ENCODE assay signal across 13 cellular contexts in the genomic region with DNA sequence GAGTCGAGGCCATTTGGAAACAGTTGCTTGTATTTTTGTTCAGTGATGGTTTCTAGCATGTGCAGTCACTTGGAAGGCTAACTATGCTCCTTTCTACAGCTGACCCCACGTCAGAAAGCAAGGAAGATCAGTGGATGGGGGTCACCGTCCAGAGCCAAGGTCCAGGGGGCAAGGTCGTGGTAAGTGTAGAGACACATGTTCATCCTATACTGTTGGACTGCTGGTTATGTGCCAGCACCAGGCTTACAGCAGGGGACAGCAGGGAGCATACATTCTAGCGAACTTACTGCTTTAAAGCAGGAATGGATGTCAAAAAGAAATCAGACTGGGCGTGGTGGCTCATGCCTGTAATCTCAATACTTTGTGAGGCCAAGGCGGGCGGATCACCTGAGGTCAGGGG. TPM values are rescaled to one million over a fixed set of nuclear protein-coding genes. Genes with fewer than 3 reads are reported as not detected.
DNase-seq lines count a peak whose midpoint lies in the region; ATAC-seq and TF ChIP-seq lines count a peak whose summit lies in the region.
"Had no signal": no experiment of that assay in that cellular context is flagged by ENCODE, and none has a peak within 500 bp of the region (broad histone marks: within the 10 kb centered on the region; RNA-seq: fewer than 3 reads in every experiment).

No MANE protein-coding gene starts in this region.

- 71% methylated on average over 8 of the region's 8 CpGs for WGBS in hepatocyte (ENCODE audit: low lambda C conversion rate, missing lambda C conversion rate)

- no peaks in the 10 kb centered on the region for H3K9me3 ChIP-seq in CD4-positive, alpha-beta T cell (ENCODE audit: control insufficient read depth, low read length)
- H3K9me3 ChIP-seq in gastrocnemius medialis (no peaks in the 10 kb centered on the region), hepatocyte (ENCODE audit: low read depth) (no peaks in the 10 kb centered on the region)
- H3K9me3 ChIP-seq: MG63, uterus had no signal

- intact Hi-C loops in CD4-positive, alpha-beta T cell (cut with DNase I, micrococcal nuclease), result loop anchor here (5.0 to 10.0 kb wide), 4 partner anchors 473 to 893 kb away; partner anchors contain the start of gene METAP1D (in 2 of the 2)
- intact Hi-C loops in gastrocnemius medialis (cut with DNase I; ENCODE audit: low total_unique reads), result loop anchor here (10.0 kb wide), 1 partner anchor 893 kb away; no protein-coding TSS in a partner anchor

- no peak overlapping the region for H2AFZ ChIP-seq in hepatocyte

- H3K4me1 ChIP-seq in gastrocnemius medialis, result peaks cover 0 to 3% of the 10 kb centered on the region in 2 donors
- H3K4me1 ChIP-seq in hepatocyte (ENCODE audit: insufficient read depth), result no peaks in the 10 kb centered on the region

- no peaks in the 10 kb centered on the region for H4K20me1 ChIP-seq in hepatocyte (ENCODE audit: insufficient read depth, poor library complexity, severe bottlenecking)

- H3K9me3 Mint-ChIP-seq in CD4-positive, alpha-beta T cell, result no peaks in the 10 kb centered on the region
- H3K9me3 Mint-ChIP-seq: activated B cell treated with CpG ODN at 0.5 μM for 24 hours had no signal

- POLR2A ChIA-PET in CD4-positive, alpha-beta T cell (lab: Charles Lee), result interaction anchor here (0.8 to 8.7 kb wide), 3 partner anchors 9 to 34 kb away, joined by 3 to 482 read pairs (median 3); partner anchors contain the start of gene ITGA6
- POLR2A ChIA-PET in RWPE1 (lab: Yijun Ruan, JAX; ENCODE audit: low non-redundant PET), result no interaction called here

- no peak overlapping the region for H3K27ac ChIP-seq in CD4-positive, alpha-beta T cell (ENCODE audit: low read depth, low read length)
- H3K27ac ChIP-seq in RWPE1, result peak overlapping the region; percentile 44; the same call in 1 of the 2 replicates
- no peak overlapping the region for H3K27ac ChIP-seq in gastrocnemius medialis
- no peak overlapping the region for H3K27ac ChIP-seq in hepatocyte
- H3K27ac ChIP-seq: C4-2B, uterus had no signal

- no peak overlapping the region for H3K4me3 Mint-ChIP-seq in CD4-positive, alpha-beta T cell
- H3K4me3 Mint-ChIP-seq: activated B cell treated with CpG ODN at 0.5 μM for 24 hours had no signal

- no peak for TF ChIP-seq POLR2A in gastrocnemius medialis (IDR thresholded peaks at IDR 0.05)

- H3K79me2 ChIP-seq in hepatocyte, result no peaks in the 10 kb centered on the region

- no peaks in the 10 kb centered on the region for H3K9me2 ChIP-seq in hepatocyte (replicated peaks; ENCODE audit: insufficient read depth)

- no peak overlapping the region for H3K4me2 ChIP-seq in hepatocyte

- no peak for ATAC-seq in CD4-positive, alpha-beta T cell (ENCODE audit: poor library complexity)
- ATAC-seq in gastrocnemius medialis, result no peak

- TF ChIP-seq CTCF in CD4-positive, alpha-beta T cell (IDR thresholded peaks at IDR 0.05), result no peak
- TF ChIP-seq CTCF in GM12864 (IDR thresholded peaks at IDR 0.05; ENCODE audit: low read depth, low read length, missing control alignments) (peak; percentile 35), RWPE1 (conservative IDR thresholded peaks at IDR 0.05; ENCODE audit: low read depth) (no peak), fibroblast of mammary gland (conservative IDR thresholded peaks at IDR 0.05; ENCODE audit: control insufficient read depth, insufficient read depth, low read depth, low read length) (peak; percentile 13), gastrocnemius medialis (IDR thresholded peaks at IDR 0.05 in 4 of 5, conservative IDR thresholded peaks at IDR 0.05 in 1 of 5) (no peak), hepatocyte (IDR thresholded peaks at IDR 0.05; ENCODE audit: poor library complexity) (no peak)

- H3K36me3 Mint-ChIP-seq in CD4-positive, alpha-beta T cell (ENCODE audit: low read depth), result peaks cover 67% of the 10 kb centered on the region

- H3K27me3 ChIP-seq in CD4-positive, alpha-beta T cell (ENCODE audit: control insufficient read depth, insufficient read depth, low read length), result no peaks in the 10 kb centered on the region
- H3K27me3 ChIP-seq in gastrocnemius medialis (no peaks in the 10 kb centered on the region), hepatocyte (no peaks in the 10 kb centered on the region)
- H3K27me3 ChIP-seq: MG63, uterus had no signal

- DNase-seq in CD4-positive, alpha-beta T cell, result no peak
- DNase-seq in GM12864 (ENCODE audit: low read depth), result no peak
- DNase-seq in RWPE1 (ENCODE audit: low spot score), result no peak
- DNase-seq in fibroblast of mammary gland (ENCODE audit: low read depth), result no peak
- no peak for DNase-seq in gastrocnemius medialis
- DNase-seq in globus pallidus (ENCODE audit: low spot score), result no peak
- DNase-seq in hepatocyte (ENCODE audit: low spot score), result no peak
- DNase-seq: activated B cell treated with CpG ODN at 0.5 μM for 24 hours; MG63; stimulated activated naive CD4-positive, alpha-beta T cell treated with Interleukin-2 at 50 U/mL for 16 hours; uterus had no signal

- peaks cover 0 to 8% of the 10 kb centered on the region in 2 donors for H3K36me3 ChIP-seq in gastrocnemius medialis
- no peaks in the 10 kb centered on the region for H3K36me3 ChIP-seq in hepatocyte (replicated peaks; ENCODE audit: insufficient read depth, low read depth)
- H3K36me3 ChIP-seq: MG63, uterus had no signal

- in situ Hi-C loops in gastrocnemius medialis (cut with MboI; ENCODE audit: low sequenced_read_pairs in 4 of 4), result loop anchor here in 1 of 4 donors (10.0 kb wide), 1 partner anchor 293 kb away; no protein-coding TSS in a partner anchor

- peaks cover 78% of the 10 kb centered on the region for H3K4me1 Mint-ChIP-seq in CD4-positive, alpha-beta T cell (ENCODE audit: low read depth)

- CTCF ChIA-PET in CD4-positive, alpha-beta T cell (lab: Charles Lee), result interaction anchor here (1.2 to 11.3 kb wide), 3 partner anchors 16 to 394 kb away, joined by 3 to 282 read pairs (median 23); partner anchors contain the start of gene ITGA6
- CTCF ChIA-PET in RWPE1 (lab: Yijun Ruan, JAX), result interaction anchor here (1.7 kb wide), 1 partner anchor 295 kb away, joined by 10 read pairs; no protein-coding TSS in a partner anchor

- H3K4me3 ChIP-seq in GM12864 (ENCODE audit: low read depth, low read length), result no peak overlapping the region
- no peak overlapping the region for H3K4me3 ChIP-seq in fibroblast of mammary gland (ENCODE audit: control insufficient read depth, low read depth, low read length)
- H3K4me3 ChIP-seq in gastrocnemius medialis, result no peak overlapping the region
- H3K4me3 ChIP-seq in hepatocyte, result no peak overlapping the region
- H3K4me3 ChIP-seq: lung, MG63, uterus had no signal

- H3K27ac Mint-ChIP-seq in CD4-positive, alpha-beta T cell, result peak overlapping the region; percentile 50
- H3K27ac Mint-ChIP-seq: activated B cell treated with CpG ODN at 0.5 μM for 24 hours had no signal

- no peaks in the 10 kb centered on the region for H3K27me3 Mint-ChIP-seq in CD4-positive, alpha-beta T cell

RNA-seq across cellular contexts. Expression of gene ITGA6, which starts 40.0 kb away (rescaled TPM):
- 10 to 100 TPM; 53.5 to 58.0 TPM for total RNA-seq in CD4-positive, alpha-beta T cell
- 10 to 100 TPM; 22.5 to 40.6 (median 29.2) TPM for total RNA-seq in gastrocnemius medialis
- total RNA-seq in hepatocyte, result 51.4 and 64.8 TPM in 2 replicates
- polyA plus RNA-seq in hepatocyte, result 16.7 and 19.0 TPM in 2 replicates

Comparison
In these comparisons a context has a peak if more than half of its experiments do, and no peak if none do; other contexts are left out.
1. CTCF ChIP-seq: peak in GM12864 (single experiment) and fibroblast of mammary gland (single experiment); none in CD4-positive, alpha-beta T cell (single experiment), RWPE1 (single experiment), gastrocnemius medialis (0 of 5) and hepatocyte (single experiment).